ENCODE assay signal across 9 cellular contexts in genomic region chr7:2758673-2759603, GRCh38.
DNase-seq lines count a peak whose midpoint lies in the region; ATAC-seq and TF ChIP-seq lines count a peak whose summit lies in the region.
"Had no signal": no experiment of that assay in that cellular context is flagged by ENCODE, and none has a peak within 500 bp of the region (broad histone marks: within the 10 kb centered on the region; RNA-seq: fewer than 3 reads in every experiment).

No MANE protein-coding gene starts in this region.

- H3K27ac ChIP-seq in layer of hippocampus (ENCODE audit: low read depth, low read length), result peak overlapping the region; percentile 75
- H3K27ac ChIP-seq in thyroid gland, result peak overlapping the region; percentile 35 to 60 (median 55)

- peaks cover 0 to 33% of the 10 kb centered on the region in 2 donors for H3K4me1 ChIP-seq in thyroid gland

- no peaks in the 10 kb centered on the region for H3K9me3 ChIP-seq in thyroid gland

- no peak for ATAC-seq in activated CD8-positive, alpha-beta T cell treated with anti-CD3 and anti-CD28 coated beads, Interleukin-2, amount 10 ng/mL, durations not matched to agents 7 days and 5 days
- no peak for ATAC-seq in HG03460 (IDR thresholded peaks at IDR 0.05; ENCODE audit: unreplicated experiment)

- no peak for TF ChIP-seq POLR2A in thyroid gland (IDR thresholded peaks at IDR 0.05)

- H3K36me3 Mint-ChIP-seq in activated T-cell treated with anti-CD3 and anti-CD28 coated beads, Interleukin-2, amount 50 U/mL, for 24 hours (ENCODE audit: low read depth), result peaks cover 41% of the 10 kb centered on the region
- H3K36me3 Mint-ChIP-seq in activated CD8-positive, alpha-beta T cell treated with anti-CD3 and anti-CD28 coated beads, Interleukin-2, amount 10 ng/mL, durations not matched to agents 7 days and 5 days (ENCODE audit: low read depth), result peaks cover 15% of the 10 kb centered on the region
- H3K36me3 Mint-ChIP-seq in progenitor cell of endocrine pancreas (ENCODE audit: insufficient read depth), result peaks cover 38% of the 10 kb centered on the region

- H3K27ac Mint-ChIP-seq in activated T-cell treated with anti-CD3 and anti-CD28 coated beads, Interleukin-2, amount 50 U/mL, for 24 hours, result peak overlapping the region; percentile 98
- H3K27ac Mint-ChIP-seq in activated CD8-positive, alpha-beta T cell treated with anti-CD3 and anti-CD28 coated beads, Interleukin-2, amount 10 ng/mL, durations not matched to agents 7 days and 5 days, result peak overlapping the region; percentile 61
- no peak overlapping the region for H3K27ac Mint-ChIP-seq in progenitor cell of endocrine pancreas

- CTCF ChIA-PET in activated CD8-positive, alpha-beta T cell treated with anti-CD3 and anti-CD28 coated beads, Interleukin-2, amount 10 ng/mL, durations not matched to agents 7 days and 5 days (lab: Charles Lee), result interaction anchor here (0.9 to 2.2 kb wide), 10 partner anchors 12 to 330 kb away, joined by 3 to 16 read pairs (median 4); no protein-coding TSS in a partner anchor

- peaks cover 5% of the 10 kb centered on the region for H3K9me3 Mint-ChIP-seq in activated T-cell treated with anti-CD3 and anti-CD28 coated beads, Interleukin-2, amount 50 U/mL, for 24 hours
- no peaks in the 10 kb centered on the region for H3K9me3 Mint-ChIP-seq in activated CD8-positive, alpha-beta T cell treated with anti-CD3 and anti-CD28 coated beads, Interleukin-2, amount 10 ng/mL, durations not matched to agents 7 days and 5 days (ENCODE audit: insufficient read depth)
- peaks cover 10% of the 10 kb centered on the region for H3K9me3 Mint-ChIP-seq in progenitor cell of endocrine pancreas (ENCODE audit: low read depth)

- H3K4me3 Mint-ChIP-seq in activated T-cell treated with anti-CD3 and anti-CD28 coated beads, Interleukin-2, amount 50 U/mL, for 24 hours, result peak overlapping the region; percentile 70
- H3K4me3 Mint-ChIP-seq in activated CD8-positive, alpha-beta T cell treated with anti-CD3 and anti-CD28 coated beads, Interleukin-2, amount 10 ng/mL, durations not matched to agents 7 days and 5 days, result no peak overlapping the region
- H3K4me3 Mint-ChIP-seq in progenitor cell of endocrine pancreas (ENCODE audit: low read depth), result no peak overlapping the region

- TF ChIP-seq CTCF in thyroid gland (IDR thresholded peaks at IDR 0.05), result no peak
- TF ChIP-seq CTCF in progenitor cell of endocrine pancreas (IDR thresholded peaks at IDR 0.05; ENCODE audit: unreplicated experiment), result no peak

- H3K27me3 Mint-ChIP-seq in activated T-cell treated with anti-CD3 and anti-CD28 coated beads, Interleukin-2, amount 50 U/mL, for 24 hours, result no peaks in the 10 kb centered on the region
- H3K27me3 Mint-ChIP-seq in activated CD8-positive, alpha-beta T cell treated with anti-CD3 and anti-CD28 coated beads, Interleukin-2, amount 10 ng/mL, durations not matched to agents 7 days and 5 days (ENCODE audit: low read depth), result no peaks in the 10 kb centered on the region
- H3K27me3 Mint-ChIP-seq in progenitor cell of endocrine pancreas, result no peaks in the 10 kb centered on the region

- 96% methylated on average over 18 of the region's 18 CpGs for WGBS in thyroid gland, 2 donors

- peaks cover 57% of the 10 kb centered on the region for H3K4me1 Mint-ChIP-seq in activated T-cell treated with anti-CD3 and anti-CD28 coated beads, Interleukin-2, amount 50 U/mL, for 24 hours (ENCODE audit: low read depth)
- peaks cover 35% of the 10 kb centered on the region for H3K4me1 Mint-ChIP-seq in activated CD8-positive, alpha-beta T cell treated with anti-CD3 and anti-CD28 coated beads, Interleukin-2, amount 10 ng/mL, durations not matched to agents 7 days and 5 days (ENCODE audit: low read depth)
- H3K4me1 Mint-ChIP-seq in progenitor cell of endocrine pancreas (ENCODE audit: low read depth), result peaks cover 8% of the 10 kb centered on the region

- intact Hi-C loops in thyroid gland (cut with DNase I), result no loop called here

- no peak for DNase-seq in activated T-cell treated with anti-CD3 and anti-CD28 coated beads, Interleukin-2, amount 50 U/mL, for 24 hours
- DNase-seq in activated T-cell treated with anti-CD3 and anti-CD28 coated beads, Interleukin-2, amount 50 U/mL, for 48 hours, result no peak
- DNase-seq in activated CD8-positive, alpha-beta T cell treated with anti-CD3 and anti-CD28 coated beads, Interleukin-2, amount 10 ng/mL, durations not matched to agents 7 days and 5 days, result no peak
- DNase-seq in thyroid gland (no peak), NCI-H187 treated with DMSO at 0.1 percent for 48 hours (lab: John Stamatoyannopoulos, UW) (no peak), progenitor cell of endocrine pancreas (ENCODE audit: low spot score, unreplicated experiment) (no peak)
- DNase-seq: T-helper 9 cell had no signal

- no peaks in the 10 kb centered on the region for H3K36me3 ChIP-seq in thyroid gland

- POLR2A ChIA-PET in activated CD8-positive, alpha-beta T cell treated with anti-CD3 and anti-CD28 coated beads, Interleukin-2, amount 10 ng/mL, durations not matched to agents 7 days and 5 days (lab: Charles Lee), result interaction anchor here (0.6 to 1.0 kb wide), 2 partner anchors 49 to 68 kb away, joined by 3 to 5 read pairs; no protein-coding TSS in a partner anchor

- H3K4me3 ChIP-seq in thyroid gland (replicated peaks in 1 of 3), result no peak overlapping the region

- H3K27me3 ChIP-seq in layer of hippocampus (ENCODE audit: control insufficient read depth, insufficient read depth, low read length), result no peaks in the 10 kb centered on the region
- no peaks in the 10 kb centered on the region for H3K27me3 ChIP-seq in thyroid gland
